8 cellular contexts compared by ENCODE assay signal in the genomic region with DNA sequence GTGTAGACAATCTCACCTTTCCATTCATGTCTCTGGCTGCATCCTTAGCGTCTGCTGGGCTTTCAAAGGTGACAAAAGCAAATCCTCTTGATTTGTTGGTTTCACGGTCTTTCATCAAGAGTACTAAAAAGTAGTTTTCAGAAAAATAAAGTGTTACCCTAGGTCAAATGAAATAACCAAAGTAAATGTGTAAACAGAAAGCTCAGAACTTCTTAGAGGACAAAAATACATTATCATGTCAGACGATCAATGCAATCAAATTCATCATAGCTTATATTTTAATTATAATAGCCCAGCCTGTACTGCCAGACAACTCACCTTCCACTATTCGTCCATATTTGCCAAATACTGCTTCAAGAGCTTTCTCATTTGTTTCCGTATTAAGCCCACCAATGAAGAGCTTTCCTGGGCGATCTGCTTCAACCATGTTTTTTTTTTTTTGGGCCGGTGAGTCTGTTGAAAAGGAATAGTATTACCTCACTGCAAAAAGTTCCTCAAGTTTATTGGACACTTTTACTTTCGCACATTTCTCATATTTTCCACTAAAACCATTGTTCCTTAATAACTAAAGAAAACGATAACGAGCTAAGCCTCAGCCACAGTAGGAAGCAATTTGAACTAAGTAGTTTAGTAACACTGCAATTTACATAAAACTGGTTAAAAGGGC. TPM values are rescaled to one million over a fixed set of nuclear protein-coding genes. Genes with fewer than 3 reads are reported as not detected.
DNase-seq lines count a peak whose midpoint lies in the region; ATAC-seq and TF ChIP-seq lines count a peak whose summit lies in the region.

No MANE protein-coding gene starts in this region.

- H3K27me3 ChIP-seq in ascending aorta (no peaks in the 10 kb centered on the region), thoracic aorta (replicated peaks; ENCODE audit: insufficient read depth) (no peaks in the 10 kb centered on the region)

- H3K4me1 Mint-ChIP-seq in activated T-cell treated with anti-CD3 and anti-CD28 coated beads, Interleukin-2, amount 50 U/mL, for 72 hours (ENCODE audit: low read depth): peaks cover 28% of the 10 kb centered on the region

- POLR2A ChIA-PET in GM10248 (lab: Yijun Ruan, JAX): interaction anchor here (0.6 to 1.3 kb wide), 4 partner anchors 9 to 29 kb away, joined by 3 to 5 read pairs (median 4); no protein-coding TSS in a partner anchor

- peaks cover 16 to 36% of the 10 kb centered on the region in 2 donors for H3K36me3 Mint-ChIP-seq in activated T-cell treated with anti-CD3 and anti-CD28 coated beads, Interleukin-2, amount 50 U/mL, for 72 hours (ENCODE audit: insufficient read depth in 2 of 2)

- peaks cover 24 to 41% of the 10 kb centered on the region in 2 donors for H3K36me3 ChIP-seq in ascending aorta
- H3K36me3 ChIP-seq in thoracic aorta: peaks cover 27% of the 10 kb centered on the region

- DNase-seq in activated T-cell treated with anti-CD3 and anti-CD28 coated beads, Interleukin-2, amount 50 U/mL, for 72 hours: no peak
- DNase-seq in activated T-cell treated with anti-CD3 and anti-CD28 coated beads, Interleukin-2, amount 50 U/mL, for 1 hour: no peak
- DNase-seq in ascending aorta (ENCODE audit: low spot score in 2 of 2) (no peak), kidney tubule cell (ENCODE audit: low spot score) (peak; percentile 13), thoracic aorta (ENCODE audit: low spot score) (no peak), GM10248 (ENCODE audit: extremely low spot score) (no peak), amygdala (lab: John Stamatoyannopoulos, UW) (no peak)

- H3K9me3 Mint-ChIP-seq in activated T-cell treated with anti-CD3 and anti-CD28 coated beads, Interleukin-2, amount 50 U/mL, for 72 hours: no peaks in the 10 kb centered on the region

- intact Hi-C loops in ascending aorta (cut with DNase I): no loop called here

- no peaks in the 10 kb centered on the region for H3K27me3 Mint-ChIP-seq in activated T-cell treated with anti-CD3 and anti-CD28 coated beads, Interleukin-2, amount 50 U/mL, for 72 hours (ENCODE audit: low read depth)

- H3K4me3 Mint-ChIP-seq in activated T-cell treated with anti-CD3 and anti-CD28 coated beads, Interleukin-2, amount 50 U/mL, for 72 hours: peak overlapping the region; percentile 89 to 98

- CTCF ChIA-PET in GM10248 (lab: Yijun Ruan, JAX): no interaction called here

- H3K27ac Mint-ChIP-seq in activated T-cell treated with anti-CD3 and anti-CD28 coated beads, Interleukin-2, amount 50 U/mL, for 72 hours: peak overlapping the region; percentile 99

- H3K9me3 ChIP-seq in ascending aorta (no peaks in the 10 kb centered on the region), thoracic aorta (no peaks in the 10 kb centered on the region)

- H3K27ac ChIP-seq in ascending aorta: peak overlapping the region; percentile 91 to 95
- peak overlapping the region; percentile 92 to 96 for H3K27ac ChIP-seq in thoracic aorta

- H3K4me1 ChIP-seq in ascending aorta (no peaks in the 10 kb centered on the region), thoracic aorta (ENCODE audit: control insufficient read depth in 1 of 2, low read depth in 2 of 2) (peaks cover 0 to 12% of the 10 kb centered on the region in 2 donors)

- H3K4me3 ChIP-seq in ascending aorta (peak overlapping the region; percentile 70 to 72), thoracic aorta (peak overlapping the region; percentile 90)

- no peak for TF ChIP-seq CTCF in ascending aorta (IDR thresholded peaks at IDR 0.05)
- no peak for TF ChIP-seq CTCF in thoracic aorta (IDR thresholded peaks at IDR 0.05)
- no peak for TF ChIP-seq CTCF in GM10248 (IDR thresholded peaks at IDR 0.05; ENCODE audit: control extremely low read depth, extremely low read depth, low read depth, missing control alignments)

- no peak for ATAC-seq in activated T-cell treated with anti-CD3 and anti-CD28 coated beads, Interleukin-2, amount 50 U/mL, for 72 hours (replicated peaks in 1 of 2)
- ATAC-seq in thoracic aorta (ENCODE audit: insufficient number of reproducible peaks, low FRiP score, low read depth) (no peak), HG03342 (IDR thresholded peaks at IDR 0.05; ENCODE audit: unreplicated experiment) (no peak)

RNA-seq across cellular contexts. Expression of a gene that starts 1.4 kb away (rescaled TPM):
- total RNA-seq in activated T-cell treated with anti-CD3 and anti-CD28 coated beads, Interleukin-2, amount 50 U/mL, for 72 hours: 100 to 1,000 TPM; 296 to 315 TPM
- 112 TPM for total RNA-seq in ascending aorta
- total RNA-seq in thoracic aorta: 100 to 1,000 TPM; 224 to 338 TPM
